22 cellular contexts compared by ENCODE assay signal in genomic region chr1:154926201-154926600, GRCh38. TPM values are rescaled to one million over a fixed set of nuclear protein-coding genes. Genes with fewer than 3 reads are reported as not detected.
DNase-seq lines count a peak whose midpoint lies in the region; ATAC-seq lines count a peak whose summit lies in the region.
"Had no signal": no experiment of that assay in that cellular context is flagged by ENCODE, and none has a peak within 500 bp of the region (broad histone marks: within the 10 kb centered on the region; RNA-seq: fewer than 3 reads in every experiment).

No MANE protein-coding gene starts in this region.

- no peaks in the 10 kb centered on the region for H3K27me3 Mint-ChIP-seq in activated CD4-positive, alpha-beta T cell treated with anti-CD3 and anti-CD28 coated beads, Interleukin-2, amount 10 ng/mL, durations not matched to agents 24 days and 14 days
- H3K27me3 Mint-ChIP-seq in effector memory CD8-positive, alpha-beta T cell = no peaks in the 10 kb centered on the region
- H3K27me3 Mint-ChIP-seq: natural killer cell treated with Interleukin-12 subunit alpha and Interleukin-12 subunit beta and Interleukin-15 and Interleukin-18, amount 100 ng/mL, for 72 hours had no signal

- intact Hi-C loops in activated CD4-positive, alpha-beta T cell treated with anti-CD3 and anti-CD28 coated beads, Interleukin-2, amount 10 ng/mL, durations not matched to agents 24 days and 14 days (cut with micrococcal nuclease) = no loop called here

- H3K36me3 Mint-ChIP-seq in activated CD4-positive, alpha-beta T cell treated with anti-CD3 and anti-CD28 coated beads, Interleukin-2, amount 10 ng/mL, durations not matched to agents 24 days and 14 days (ENCODE audit: low read depth) = peaks cover 52% of the 10 kb centered on the region
- peaks cover 16% of the 10 kb centered on the region for H3K36me3 Mint-ChIP-seq in effector memory CD8-positive, alpha-beta T cell (ENCODE audit: insufficient read depth)

- H3K9me3 Mint-ChIP-seq in activated CD4-positive, alpha-beta T cell treated with anti-CD3 and anti-CD28 coated beads, Interleukin-2, amount 10 ng/mL, durations not matched to agents 24 days and 14 days = no peaks in the 10 kb centered on the region
- H3K9me3 Mint-ChIP-seq in effector memory CD8-positive, alpha-beta T cell = no peaks in the 10 kb centered on the region
- H3K9me3 Mint-ChIP-seq: natural killer cell treated with Interleukin-12 subunit alpha and Interleukin-12 subunit beta and Interleukin-15 and Interleukin-18, amount 100 ng/mL, for 72 hours had no signal

- peaks cover 13% of the 10 kb centered on the region for H3K4me1 Mint-ChIP-seq in activated CD4-positive, alpha-beta T cell treated with anti-CD3 and anti-CD28 coated beads, Interleukin-2, amount 10 ng/mL, durations not matched to agents 24 days and 14 days
- peaks cover 6 to 14% of the 10 kb centered on the region in 2 donors for H3K4me1 Mint-ChIP-seq in effector memory CD8-positive, alpha-beta T cell (ENCODE audit: low read depth in 2 of 2)

- H3K27ac Mint-ChIP-seq in activated CD4-positive, alpha-beta T cell treated with anti-CD3 and anti-CD28 coated beads, Interleukin-2, amount 10 ng/mL, durations not matched to agents 24 days and 14 days = peak overlapping the region; percentile 67
- peak overlapping the region; percentile 59 to 90 for H3K27ac Mint-ChIP-seq in effector memory CD8-positive, alpha-beta T cell
- H3K27ac Mint-ChIP-seq: natural killer cell treated with Interleukin-12 subunit alpha and Interleukin-12 subunit beta and Interleukin-15 and Interleukin-18, amount 100 ng/mL, for 72 hours had no signal

- ATAC-seq in effector memory CD8-positive, alpha-beta T cell (replicated peaks) = no peak
- ATAC-seq in GM18858 (IDR thresholded peaks at IDR 0.05; ENCODE audit: unreplicated experiment) = no peak
- ATAC-seq: body of pancreas; left ventricle myocardium superior; natural killer cell treated with Interleukin-12 subunit alpha and Interleukin-12 subunit beta and Interleukin-15 and Interleukin-18, amount 100 ng/mL, for 72 hours; right lobe of liver; upper lobe of right lung had no signal

- H3K4me3 Mint-ChIP-seq in activated CD4-positive, alpha-beta T cell treated with anti-CD3 and anti-CD28 coated beads, Interleukin-2, amount 10 ng/mL, durations not matched to agents 24 days and 14 days = no peak overlapping the region
- no peak overlapping the region for H3K4me3 Mint-ChIP-seq in effector memory CD8-positive, alpha-beta T cell
- H3K4me3 Mint-ChIP-seq: natural killer cell treated with Interleukin-12 subunit alpha and Interleukin-12 subunit beta and Interleukin-15 and Interleukin-18, amount 100 ng/mL, for 72 hours had no signal

- DNase-seq in activated CD4-positive, alpha-beta T cell treated with anti-CD3 and anti-CD28 coated beads, Interleukin-2, amount 10 ng/mL, durations not matched to agents 24 days and 14 days = no peak
- no peak for DNase-seq in activated CD4-positive, alpha-beta T cell treated with anti-CD3 and anti-CD28 coated beads for 1 hour
- peak; percentile 10 for DNase-seq in D341Med (ENCODE audit: low spot score)
- no peak for DNase-seq in effector memory CD8-positive, alpha-beta T cell
- no peak for DNase-seq in stimulated activated CD8-positive, alpha-beta memory T cell treated with anti-CD3 and anti-CD28 coated beads, Interleukin-4, amount 100 ng/mL, for 48 hours
- DNase-seq: activated CD4-positive, alpha-beta T cell treated with anti-CD3 and anti-CD28 coated beads, Interleukin-2, amount 50 U/mL, for 4 hours; BE2C; body of pancreas; Caco-2; foreskin melanocyte; hypothalamus; left ventricle myocardium superior; midbrain; NCI-H1694; NCI-H2171; NCI-H524; NK-92 treated with Interleukin-12 subunit alpha and Interleukin-12 subunit beta, amount 100 ng/mL, for 24 hours; right lobe of liver; SIG-M5; upper lobe of right lung had no signal

RNA-seq across cellular contexts. Expression of gene PMVK, which starts 10.3 kb away (rescaled TPM):
- 47.4 and 47.7 TPM in 2 replicates for total RNA-seq in activated CD4-positive, alpha-beta T cell treated with anti-CD3 and anti-CD28 coated beads, Interleukin-2, amount 10 ng/mL, durations not matched to agents 24 days and 14 days

RNA-seq across cellular contexts. Expression of gene PBXIP1, which starts 29.7 kb away (rescaled TPM):
- total RNA-seq in activated CD4-positive, alpha-beta T cell treated with anti-CD3 and anti-CD28 coated beads, Interleukin-2, amount 10 ng/mL, durations not matched to agents 24 days and 14 days = 19.3 and 21.6 TPM in 2 replicates

RNA-seq across cellular contexts. Expression of gene PYGO2, which starts 35.4 kb away (rescaled TPM):
- total RNA-seq in activated CD4-positive, alpha-beta T cell treated with anti-CD3 and anti-CD28 coated beads, Interleukin-2, amount 10 ng/mL, durations not matched to agents 24 days and 14 days = 34.4 and 34.8 TPM in 2 replicates

RNA-seq across cellular contexts. Expression of gene SHC1, which starts 44.3 kb away (rescaled TPM):
- 50.4 and 60.5 TPM in 2 replicates for total RNA-seq in activated CD4-positive, alpha-beta T cell treated with anti-CD3 and anti-CD28 coated beads, Interleukin-2, amount 10 ng/mL, durations not matched to agents 24 days and 14 days

RNA-seq across cellular contexts. Expression of gene CKS1B, which starts 48.3 kb away (rescaled TPM):
- total RNA-seq in activated CD4-positive, alpha-beta T cell treated with anti-CD3 and anti-CD28 coated beads, Interleukin-2, amount 10 ng/mL, durations not matched to agents 24 days and 14 days = 179 and 181 TPM in 2 replicates
